In the genomic region with DNA sequence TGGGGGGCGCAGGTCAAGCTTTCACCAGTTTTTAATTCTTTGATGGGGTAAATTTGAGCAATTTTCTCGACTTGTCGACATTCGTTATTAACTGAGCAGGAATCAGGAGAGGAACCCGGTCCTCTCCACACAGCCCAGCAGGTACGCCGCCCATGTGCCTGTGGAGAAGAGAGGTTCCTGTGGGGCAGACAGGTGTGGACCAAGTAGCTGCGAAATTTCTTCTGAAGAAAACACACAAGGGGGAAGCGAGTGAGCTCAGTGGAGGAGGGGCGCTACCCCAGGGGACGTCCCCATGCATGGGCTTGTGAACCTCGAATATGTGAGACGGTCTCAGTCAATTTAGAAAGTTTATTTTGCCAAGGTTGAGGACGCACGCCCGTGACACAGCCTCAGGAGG, we compare ENCODE assay signal across 8 cellular contexts. TPM values are rescaled to one million over a fixed set of nuclear protein-coding genes. Genes with fewer than 3 reads are reported as not detected.
DNase-seq lines count a peak whose midpoint lies in the region; ATAC-seq and TF ChIP-seq lines count a peak whose summit lies in the region.
"Not testable (repeated sequence)": the region's sequence is repeated elsewhere in the genome, so short reads cannot be mapped to it uniquely, and the experiment has no call there.

No MANE protein-coding gene starts in this region.

- H3K27ac ChIP-seq in BLaER1 treated with 17β-estradiol and CSF1 and Interleukin-3, amounts not matched to agents 10 nM and 100 nM, result peak overlapping the region in 3 of 11 experiments; percentile 20 to 42 (median 40); a peak in 3 of 22 replicates
- H3K27ac ChIP-seq in right lobe of liver, result not testable (repeated sequence)

- not testable (repeated sequence) for H3K36me3 Mint-ChIP-seq in activated T-cell treated with anti-CD3 and anti-CD28 coated beads, Interleukin-2, amount 50 U/mL, for 4 hours (ENCODE audit: insufficient read depth); endothelial cell (ENCODE audit: low read depth, unreplicated experiment)

- not testable (repeated sequence) for H3K9me3 Mint-ChIP-seq in activated T-cell treated with anti-CD3 and anti-CD28 coated beads, Interleukin-2, amount 50 U/mL, for 4 hours; endothelial cell (ENCODE audit: unreplicated experiment)

- H3K4me2 ChIP-seq in BLaER1 treated with 17β-estradiol and CSF1 and Interleukin-3, amounts not matched to agents 10 nM and 100 nM, result peak overlapping the region; percentile 43 to 64 (median 50); a peak in 15 of 22 replicates

- not testable (repeated sequence) for H3K36me3 ChIP-seq in BLaER1 treated with 17β-estradiol and CSF1 and Interleukin-3, amounts not matched to agents 10 nM and 100 nM; right lobe of liver

- peak overlapping the region; percentile 56 to 78 (median 69); a peak in 19 of 22 replicates for H3K9ac ChIP-seq in BLaER1 treated with 17β-estradiol and CSF1 and Interleukin-3, amounts not matched to agents 10 nM and 100 nM

- 2% methylated on average over 8 of the region's 16 CpGs for whole genome bisulfite sequencing in right lobe of liver (ENCODE audit: insufficient coverage, low coverage, low lambda C conversion rate, missing lambda C conversion rate)

- H3K9me3 ChIP-seq in BLaER1 treated with 17β-estradiol and CSF1 and Interleukin-3, amounts not matched to agents 10 nM and 100 nM (replicated peaks in 1 of 11); right lobe of liver: not testable (repeated sequence)

- H3K4me3 ChIP-seq in BLaER1 treated with 17β-estradiol and CSF1 and Interleukin-3, amounts not matched to agents 10 nM and 100 nM, result peak overlapping the region; percentile 58 to 71 (median 65)
- H3K4me3 ChIP-seq in right lobe of liver (peak overlapping the region; percentile 51 to 61 (median 55)), skeletal muscle cell (ENCODE audit: low read depth, low read length) (peak overlapping the region; percentile 51)

- H3K4me3 Mint-ChIP-seq in activated T-cell treated with anti-CD3 and anti-CD28 coated beads, Interleukin-2, amount 50 U/mL, for 4 hours, result peak overlapping the region; percentile 85
- H3K4me3 Mint-ChIP-seq in endothelial cell (ENCODE audit: unreplicated experiment), result peak overlapping the region; percentile 92

- not testable (repeated sequence) for H4K20me1 ChIP-seq in BLaER1 treated with 17β-estradiol and CSF1 and Interleukin-3, amounts not matched to agents 10 nM and 100 nM

- peak; percentile 1 for DNase-seq in NCI-H146 (lab: John Stamatoyannopoulos, UW)
- not testable (repeated sequence) for DNase-seq in activated T-cell treated with anti-CD3 and anti-CD28 coated beads, Interleukin-2, amount 50 U/mL, for 4 hours; endothelial cell (ENCODE audit: low spot score); right lobe of liver; skeletal muscle cell (ENCODE audit: low read depth)

- H3K27ac Mint-ChIP-seq in endothelial cell (ENCODE audit: unreplicated experiment), result not testable (repeated sequence)

- not testable (repeated sequence) for TF ChIP-seq CTCF in endothelial cell (IDR thresholded peaks at IDR 0.05; ENCODE audit: unreplicated experiment); right lobe of liver (IDR thresholded peaks at IDR 0.05)

- H3K27me3 Mint-ChIP-seq in activated T-cell treated with anti-CD3 and anti-CD28 coated beads, Interleukin-2, amount 50 U/mL, for 4 hours (ENCODE audit: low read depth); endothelial cell (ENCODE audit: unreplicated experiment): not testable (repeated sequence)

- ATAC-seq in GM19452 (IDR thresholded peaks at IDR 0.05; ENCODE audit: unreplicated experiment), result peak; percentile 31
- ATAC-seq in HG02970 (IDR thresholded peaks at IDR 0.05; ENCODE audit: low FRiP score, unreplicated experiment), result peak; percentile 25
- ATAC-seq in activated T-cell treated with anti-CD3 and anti-CD28 coated beads, Interleukin-2, amount 50 U/mL, for 4 hours, result peak; percentile 19 to 38
- peak in 3 of 4 donors; percentile 16 to 42 (median 26) for ATAC-seq in right lobe of liver

- H3K27me3 ChIP-seq in BLaER1 treated with 17β-estradiol and CSF1 and Interleukin-3, amounts not matched to agents 10 nM and 100 nM; right lobe of liver: not testable (repeated sequence)

- not testable (repeated sequence) for TF ChIP-seq POLR2A in right lobe of liver (IDR thresholded peaks at IDR 0.05)

- H3K4me1 ChIP-seq in BLaER1 treated with 17β-estradiol and CSF1 and Interleukin-3, amounts not matched to agents 10 nM and 100 nM, result peaks cover 0 to 10% (median 2%) of the 10 kb centered on the region in 10 experiments; a peak in 6 of 20 replicates
- not testable (repeated sequence) for H3K4me1 ChIP-seq in right lobe of liver

- not testable (repeated sequence) for H3K4me1 Mint-ChIP-seq in activated T-cell treated with anti-CD3 and anti-CD28 coated beads, Interleukin-2, amount 50 U/mL, for 4 hours (ENCODE audit: low read depth); endothelial cell (ENCODE audit: unreplicated experiment)

- intact Hi-C loops in right lobe of liver (cut with DNase I), result not testable (repeated sequence)

RNA-seq across cellular contexts. Expression of a gene that starts 0.4 kb away (rescaled TPM):
- total RNA-seq in activated T-cell treated with anti-CD3 and anti-CD28 coated beads, Interleukin-2, amount 50 U/mL, for 4 hours, result 10 to 100 TPM; 28.3 to 38.4 (median 28.4) TPM
- 31.1 TPM for total RNA-seq in endothelial cell (ENCODE audit: unreplicated experiment)
- 10 to 100 TPM in 3 of 6 experiments, 1 to 10 TPM in 3; 3.0 to 14.2 (median 9.5) TPM for total RNA-seq in right lobe of liver

RNA-seq across cellular contexts. Expression of a gene that starts 45.9 kb away (rescaled TPM):
- total RNA-seq in activated T-cell treated with anti-CD3 and anti-CD28 coated beads, Interleukin-2, amount 50 U/mL, for 4 hours, result not detected
- total RNA-seq in endothelial cell (ENCODE audit: unreplicated experiment) (2.8 TPM), right lobe of liver (under 1 TPM in 5 of 6 experiments, not detected in 1; 0.34 to 0.84 (median 0.55) TPM)
